In genomic region chr7:1532456-1533254, GRCh38 we compare ENCODE assay signal across 1 cellular context.
TF ChIP-seq lines count a peak whose summit lies in the region.

No MANE protein-coding gene starts in this region.

TF ChIP-seq in HepG2, 621 proteins besides CTCF, POLR2A, EP300 and RAD21 (continued from another document and continues in another):
- TF ChIP-seq LRRFIP1 (CRISPR knock-in tag; conservative IDR thresholded peaks at IDR 0.05) (no peak), ZSCAN29 (CRISPR knock-in tag; conservative IDR thresholded peaks at IDR 0.05) (no peak), ADNP (CRISPR knock-in tag; IDR thresholded peaks at IDR 0.05) (no peak), TAF1 (CRISPR knock-in tag; IDR thresholded peaks at IDR 0.05) (no peak), HMGXB4 (CRISPR knock-in tag; IDR thresholded peaks at IDR 0.05; ENCODE audit: borderline replicate concordance in 1 of 2, low read depth in 1 of 2) (peak in 1 of 2 experiments; percentile 26; a peak in 1 of 4 replicates), ZNF253 (CRISPR knock-in tag; IDR thresholded peaks at IDR 0.05; ENCODE audit: borderline replicate concordance) (no peak), KLF9 (CRISPR knock-in tag; IDR thresholded peaks at IDR 0.05; ENCODE audit: low read depth) (no peak), KDM3A (CRISPR knock-in tag; IDR thresholded peaks at IDR 0.05; ENCODE audit: low read depth) (no peak), WIZ (CRISPR knock-in tag; IDR thresholded peaks at IDR 0.05) (no peak), TP53 (CRISPR knock-in tag; conservative IDR thresholded peaks at IDR 0.05) (no peak), ATRX (CRISPR knock-in tag; IDR thresholded peaks at IDR 0.05; ENCODE audit: borderline replicate concordance) (no peak), HES4 (CRISPR knock-in tag; IDR thresholded peaks at IDR 0.05; ENCODE audit: borderline replicate concordance) (no peak), SALL1 (CRISPR knock-in tag; IDR thresholded peaks at IDR 0.05) (peak; percentile 51; the same call in 1 of the 2 replicates), ZNF496 (CRISPR knock-in tag; IDR thresholded peaks at IDR 0.05; ENCODE audit: insufficient replicate concordance) (no peak), ZNF552 (CRISPR knock-in tag; IDR thresholded peaks at IDR 0.05; ENCODE audit: borderline replicate concordance) (no peak), NFKBIZ (CRISPR knock-in tag; IDR thresholded peaks at IDR 0.05) (no peak), TCF7 (IDR thresholded peaks at IDR 0.05; ENCODE audit: low read depth) (peak; percentile 14; the same call in 1 of the 2 replicates), KMT2B (CRISPR knock-in tag; IDR thresholded peaks at IDR 0.05) (peak; percentile 27; the same call in 1 of the 2 replicates), TBL1XR1 (IDR thresholded peaks at IDR 0.05; ENCODE audit: borderline replicate concordance, low read length, partially characterized antibody) (no peak), ZNF709 (CRISPR knock-in tag; IDR thresholded peaks at IDR 0.05) (no peak), ZFX (CRISPR knock-in tag; IDR thresholded peaks at IDR 0.05; ENCODE audit: low read depth) (peak; percentile 49), TFE3 (CRISPR knock-in tag; IDR thresholded peaks at IDR 0.05) (peak; percentile 36; the same call in 1 of the 2 replicates), ARNTL (CRISPR knock-in tag; IDR thresholded peaks at IDR 0.05) (no peak), HIVEP1 (CRISPR knock-in tag; IDR thresholded peaks at IDR 0.05) (0 out of 2 replicates have a peak, but pooled peaks have one; percentile 3), ZNF501 (CRISPR knock-in tag; IDR thresholded peaks at IDR 0.05) (peak; percentile 69), HBP1 (CRISPR knock-in tag; IDR thresholded peaks at IDR 0.05; ENCODE audit: low read depth) (0 out of 2 replicates have a peak, but pooled peaks have one; percentile 29), NR2F1 (CRISPR knock-in tag; IDR thresholded peaks at IDR 0.05) (no peak), ZMYM4 (CRISPR knock-in tag; IDR thresholded peaks at IDR 0.05) (no peak), CEBPG (CRISPR knock-in tag; IDR thresholded peaks at IDR 0.05) (no peak), ZNF780A (CRISPR knock-in tag; IDR thresholded peaks at IDR 0.05) (no peak), ZNF576 (CRISPR knock-in tag; IDR thresholded peaks at IDR 0.05) (no peak), HNF4G (IDR thresholded peaks at IDR 0.05; ENCODE audit: borderline replicate concordance, low read depth, low read length) (peak; percentile 77; the same call in 1 of the 2 replicates), HNF4G (CRISPR knock-in tag; IDR thresholded peaks at IDR 0.05; ENCODE audit: borderline replicate concordance, low read depth) (peak; percentile 79; the same call in 1 of the 2 replicates), SMAD9 (CRISPR knock-in tag; IDR thresholded peaks at IDR 0.05) (no peak), NR2C2 (CRISPR knock-in tag; IDR thresholded peaks at IDR 0.05; ENCODE audit: borderline replicate concordance) (no peak), TGIF2 (CRISPR knock-in tag; IDR thresholded peaks at IDR 0.05) (no peak; the same call in 1 of the 2 replicates), MXI1 (IDR thresholded peaks at IDR 0.05; ENCODE audit: borderline replicate concordance, low read depth, low read length) (peak; percentile 34; the same call in 1 of the 3 replicates), ZNF205 (CRISPR knock-in tag; IDR thresholded peaks at IDR 0.05) (no peak), ESRRA (CRISPR knock-in tag; IDR thresholded peaks at IDR 0.05; ENCODE audit: low read depth) (peak; percentile 45; the same call in 1 of the 2 replicates), ZNF792 (CRISPR knock-in tag; IDR thresholded peaks at IDR 0.05) (peak; percentile 27; the same call in 1 of the 2 replicates), SAP130 (CRISPR knock-in tag; IDR thresholded peaks at IDR 0.05; ENCODE audit: low read depth) (peak; percentile 96), IKZF5 (CRISPR knock-in tag; IDR thresholded peaks at IDR 0.05) (peak; percentile 22; the same call in 1 of the 2 replicates), THAP7 (CRISPR knock-in tag; IDR thresholded peaks at IDR 0.05) (no peak), ZNF441 (CRISPR knock-in tag; IDR thresholded peaks at IDR 0.05; ENCODE audit: borderline replicate concordance) (peak; percentile 49; the same call in 1 of the 2 replicates), EED (CRISPR knock-in tag; IDR thresholded peaks at IDR 0.05) (no peak), ZNF264 (CRISPR knock-in tag; IDR thresholded peaks at IDR 0.05) (no peak), ATF6 (CRISPR knock-in tag; conservative IDR thresholded peaks at IDR 0.05) (no peak), PPARG (CRISPR knock-in tag; conservative IDR thresholded peaks at IDR 0.05) (peak; percentile 50; the same call in 1 of the 2 replicates), ZNF747 (CRISPR knock-in tag; IDR thresholded peaks at IDR 0.05; ENCODE audit: borderline replicate concordance) (peak; percentile 30; the same call in 1 of the 2 replicates), SPEN (CRISPR knock-in tag; IDR thresholded peaks at IDR 0.05; ENCODE audit: low read depth) (0 out of 2 replicates have a peak, but pooled peaks have one; percentile 25), ETV5 (CRISPR knock-in tag; IDR thresholded peaks at IDR 0.05; ENCODE audit: borderline replicate concordance) (peak; percentile 57; the same call in 1 of the 2 replicates), GPBP1L1 (CRISPR knock-in tag; IDR thresholded peaks at IDR 0.05) (no peak), MYC (CRISPR knock-in tag; IDR thresholded peaks at IDR 0.05; ENCODE audit: borderline replicate concordance) (no peak; the same call in 1 of the 2 replicates), MIXL1 (CRISPR knock-in tag; IDR thresholded peaks at IDR 0.05) (no peak), IRF2 (CRISPR knock-in tag; IDR thresholded peaks at IDR 0.05) (peak; percentile 16; the same call in 1 of the 2 replicates), ZNF589 (CRISPR knock-in tag; conservative IDR thresholded peaks at IDR 0.05) (no peak), BCL6 (CRISPR knock-in tag; IDR thresholded peaks at IDR 0.05) (0 out of 2 replicates have a peak, but pooled peaks have one; percentile 35), GTF3A (CRISPR knock-in tag; conservative IDR thresholded peaks at IDR 0.05) (no peak), ZNF232 (CRISPR knock-in tag; IDR thresholded peaks at IDR 0.05; ENCODE audit: borderline replicate concordance) (no peak), ZNF367 (CRISPR knock-in tag; IDR thresholded peaks at IDR 0.05; ENCODE audit: borderline replicate concordance) (no peak), THAP8 (CRISPR knock-in tag; IDR thresholded peaks at IDR 0.05; ENCODE audit: borderline replicate concordance) (no peak), LCORL (IDR thresholded peaks at IDR 0.05) (no peak), LCORL (CRISPR knock-in tag; IDR thresholded peaks at IDR 0.05) (peak; percentile 72)
